12 cellular contexts compared by ENCODE assay signal in genomic region chr22:20183823-20184222, GRCh38. TPM values are rescaled to one million over a fixed set of nuclear protein-coding genes. Genes with fewer than 3 reads are reported as not detected.
"Had no signal": no experiment of that assay in that cellular context is flagged by ENCODE, and none has a peak within 500 bp of the region (broad histone marks: within the 10 kb centered on the region; RNA-seq: fewer than 3 reads in every experiment).

No MANE protein-coding gene starts in this region.

- H3K9ac ChIP-seq: GM23248 had no signal

- ATAC-seq: GM23338, HCT116 had no signal

- H3K36me3 ChIP-seq: HAP-1 had no signal

- H2AFZ ChIP-seq: GM23248, GM23338 had no signal

- H3K4me2 ChIP-seq: GM23338 had no signal

- H3K4me1 ChIP-seq: HAP-1 had no signal

- H3K27ac ChIP-seq: GM23248 had no signal

- H3K4me3 ChIP-seq: GM23248, GM23338, HAP-1 had no signal

- DNase-seq: GM23248, GOT3, H7, H9, HCEC 1CT, HFFc6 had no signal

- H3K9me3 ChIP-seq: HAP-1 had no signal

- FAIRE-seq: H1, H54 had no signal

RNA-seq across cellular contexts. Expression of gene CCDC188, which starts 33.0 kb away (rescaled TPM):
- total RNA-seq: GM23338, H1, H4, H7, H9 had no signal
- polyA plus RNA-seq: GM23338, H1 had no signal
